Comparison of ENCODE assay signal across 28 cellular contexts in genomic region chr5:169666365-169666764, GRCh38. TPM values are rescaled to one million over a fixed set of nuclear protein-coding genes. Genes with fewer than 3 reads are reported as not detected.
"Had no signal": no experiment of that assay in that cellular context is flagged by ENCODE, and none has a peak within 500 bp of the region (broad histone marks: within the 10 kb centered on the region; RNA-seq: fewer than 3 reads in every experiment).

No MANE protein-coding gene starts in this region.

- H3K27ac ChIP-seq: brain microvascular endothelial cell, epithelial cell of prostate, esophagus squamous epithelium, VCaP had no signal

- H3K27me3 ChIP-seq: brain microvascular endothelial cell had no signal

- H3K27ac Mint-ChIP-seq: activated CD4-positive, alpha-beta memory T cell treated with anti-CD3 and anti-CD28 coated beads, Interleukin-2, amount 10 ng/mL, durations not matched to agents 7 days and 5 days; activated CD4-positive, alpha-beta T cell treated with anti-CD3 and anti-CD28 coated beads, Interleukin-2, amount 10 ng/mL, durations not matched to agents 7 days and 5 days; activated T-cell treated with anti-CD3 and anti-CD28 coated beads, Interleukin-2, amount 50 U/mL, for 24 hours; activated T-cell treated with anti-CD3 and anti-CD28 coated beads, Interleukin-2, amount 50 U/mL, for 72 hours; WTC11 had no signal

- DNase-seq: activated CD4-positive, alpha-beta memory T cell treated with anti-CD3 and anti-CD28 coated beads, Interleukin-2, amount 10 ng/mL, durations not matched to agents 7 days and 5 days; activated CD4-positive, alpha-beta T cell treated with anti-CD3 and anti-CD28 coated beads for 1 hour; activated CD4-positive, alpha-beta T cell treated with anti-CD3 and anti-CD28 coated beads for 4 hours; activated CD4-positive, alpha-beta T cell treated with anti-CD3 and anti-CD28 coated beads, Interleukin-2, amount 10 ng/mL, durations not matched to agents 7 days and 5 days; activated CD4-positive, alpha-beta T cell treated with anti-CD3 and anti-CD28 coated beads, Interleukin-2, amount 50 U/mL, for 4 hours; activated CD8-positive, alpha-beta memory T cell treated with anti-CD3 and anti-CD28 coated beads, Interleukin-2, amount 50 U/mL, for 48 hours; activated effector memory CD4-positive, alpha-beta T cell treated with Interleukin-2 at 50 U/mL for 16 hours; activated gamma-delta T cell treated with Interleukin-2 at 50 U/mL for 16 hours; activated naive CD4-positive, alpha-beta T cell treated with anti-CD3 and anti-CD28 coated beads, Interleukin-2, amount 50 U/mL, for 16 hours; activated naive CD4-positive, alpha-beta T cell treated with Interleukin-2 at 50 U/mL for 16 hours; activated T-cell treated with anti-CD3 and anti-CD28 coated beads for 4 hours; activated T-cell treated with anti-CD3 and anti-CD28 coated beads, Interleukin-2, amount 50 U/mL, for 24 hours; activated T-cell treated with anti-CD3 and anti-CD28 coated beads, Interleukin-2, amount 50 U/mL, for 72 hours; amniotic stem cell; anterior cingulate cortex; brain microvascular endothelial cell; cortex of kidney; dermis blood vessel endothelial cell; effector CD4-positive, alpha-beta T cell; esophagus squamous epithelium; head of caudate nucleus; hippocampal formation; T-helper 2 cell had no signal

- H3K4me1 ChIP-seq: esophagus squamous epithelium had no signal

- H3K4me3 ChIP-seq: esophagus squamous epithelium had no signal

- ATAC-seq: activated T-cell treated with anti-CD3 and anti-CD28 coated beads, Interleukin-2, amount 50 U/mL, for 72 hours; WTC11 had no signal

- H3K36me3 ChIP-seq: brain microvascular endothelial cell, esophagus squamous epithelium had no signal

- H3K27me3 Mint-ChIP-seq: activated CD4-positive, alpha-beta memory T cell treated with anti-CD3 and anti-CD28 coated beads, Interleukin-2, amount 10 ng/mL, durations not matched to agents 7 days and 5 days; activated CD4-positive, alpha-beta T cell treated with anti-CD3 and anti-CD28 coated beads, Interleukin-2, amount 10 ng/mL, durations not matched to agents 7 days and 5 days; activated naive CD8-positive, alpha-beta T cell; activated T-cell treated with anti-CD3 and anti-CD28 coated beads, Interleukin-2, amount 50 U/mL, for 24 hours had no signal

- H3K9me3 ChIP-seq: esophagus squamous epithelium had no signal

- H3K4me3 Mint-ChIP-seq: activated CD4-positive, alpha-beta memory T cell treated with anti-CD3 and anti-CD28 coated beads, Interleukin-2, amount 10 ng/mL, durations not matched to agents 7 days and 5 days; activated CD4-positive, alpha-beta T cell treated with anti-CD3 and anti-CD28 coated beads, Interleukin-2, amount 10 ng/mL, durations not matched to agents 7 days and 5 days; activated naive CD8-positive, alpha-beta T cell; activated T-cell treated with anti-CD3 and anti-CD28 coated beads, Interleukin-2, amount 50 U/mL, for 24 hours; activated T-cell treated with anti-CD3 and anti-CD28 coated beads, Interleukin-2, amount 50 U/mL, for 72 hours; WTC11 had no signal

RNA-seq across cellular contexts. Expression of gene DOCK2, which starts 29.3 kb away (rescaled TPM):
- total RNA-seq: bronchial epithelial cell had no signal
